In the genomic region with DNA sequence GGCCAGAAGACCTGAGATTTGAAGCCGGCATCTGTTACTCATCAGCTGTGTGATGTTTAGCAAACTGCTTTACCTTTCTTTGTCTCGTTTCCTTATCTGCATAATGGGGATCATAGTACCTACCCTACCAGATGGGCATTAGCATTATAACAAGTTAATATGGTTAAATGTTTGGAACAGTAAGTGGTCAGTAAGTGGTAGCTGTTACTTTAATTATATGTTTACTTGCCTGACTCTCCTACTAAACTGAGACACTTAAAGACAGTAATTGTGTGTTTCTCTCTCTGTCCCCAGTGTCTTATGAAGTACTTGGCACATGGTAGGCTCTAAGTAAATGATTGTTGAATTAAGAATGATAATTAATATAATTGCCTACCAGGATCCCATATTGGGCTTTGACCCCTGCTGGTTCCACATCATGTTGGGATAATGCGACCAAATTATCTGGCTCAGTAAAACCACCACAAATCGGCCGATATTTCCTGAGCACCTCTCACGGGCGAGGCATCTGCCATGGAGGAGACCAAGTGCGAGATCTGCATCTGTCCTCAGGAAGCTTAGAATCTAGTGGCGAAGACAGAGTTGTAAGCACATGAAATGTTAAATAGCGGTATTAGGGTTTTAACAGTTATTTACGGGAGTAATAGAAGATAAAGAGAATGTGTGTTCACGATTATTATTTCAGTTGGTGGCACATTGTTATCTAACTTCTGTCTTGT, we compare ENCODE assay signal across 30 cellular contexts. TPM values are rescaled to one million over a fixed set of nuclear protein-coding genes. Genes with fewer than 3 reads are reported as not detected.
DNase-seq lines count a peak whose midpoint lies in the region; ATAC-seq and TF ChIP-seq lines count a peak whose summit lies in the region.
"Had no signal": no experiment of that assay in that cellular context is flagged by ENCODE, and none has a peak within 500 bp of the region (broad histone marks: within the 10 kb centered on the region; RNA-seq: fewer than 3 reads in every experiment).

No MANE protein-coding gene starts in this region.

- no peak overlapping the region for H3K4me3 ChIP-seq in right atrium auricular region
- H3K4me3 ChIP-seq in WERI-Rb-1 (ENCODE audit: low read depth, low read length) = no peak overlapping the region
- H3K4me3 ChIP-seq: heart right ventricle, prostate gland, testis, uterus had no signal

- DNase-seq in cardiac septum (ENCODE audit: low spot score) (peak; percentile 33), right atrium auricular region (ENCODE audit: low spot score) (no peak), NCI-H2227 (lab: John Stamatoyannopoulos, UW; ENCODE audit: unreplicated experiment) (peak; percentile 70), WERI-Rb-1 (no peak), Ammon's horn (ENCODE audit: low spot score) (no peak), NAMALWA (ENCODE audit: low spot score) (no peak), sciatic nerve (ENCODE audit: low spot score) (no peak)
- DNase-seq: activated CD4-positive, alpha-beta memory T cell treated with anti-CD3 and anti-CD28 coated beads for 36 hours; activated CD8-positive, alpha-beta memory T cell treated with anti-CD3 and anti-CD28 coated beads, Interleukin-2, amount 50 U/mL, for 4 hours; AML-193; anterior cingulate cortex; CD4-positive, alpha-beta memory T cell; cortex of kidney; effector memory CD8-positive, alpha-beta T cell; foreskin fibroblast; GOT3; heart right ventricle; mammary epithelial cell; MV-4-11; NCI-H2107; NCI-H510A; stimulated activated naive CD8-positive, alpha-beta T cell treated with anti-CD3 and anti-CD28 coated beads, Interleukin-15, Interleukin-2, amounts not matched to agents 100 U/mL and 50 U/mL, for 24 hours; testis; uterus had no signal

- H3K36me3 ChIP-seq in right atrium auricular region (no peaks in the 10 kb centered on the region), WERI-Rb-1 (peaks cover 4% of the 10 kb centered on the region; the same call in 1 of the 2 replicates)
- H3K36me3 ChIP-seq: heart right ventricle, prostate gland, uterus had no signal

- H3K27ac ChIP-seq in right atrium auricular region = no peak overlapping the region
- 0 out of 2 replicates have a peak overlapping the region, but pooled peaks have one; percentile 8 for H3K27ac ChIP-seq in WERI-Rb-1
- H3K27ac ChIP-seq: heart right ventricle, prostate gland, RWPE1, testis, uterus had no signal

- ATAC-seq in GM21723 (IDR thresholded peaks at IDR 0.05; ENCODE audit: unreplicated experiment) (no peak), sciatic nerve (no peak)
- ATAC-seq: activated CD4-positive, CD25-positive, alpha-beta regulatory T cell treated with anti-CD3 and anti-CD28 coated beads, Interleukin-2, amount 50 U/mL, for 24 hours; activated T-helper 17 cell treated with anti-CD3 and anti-CD28 coated beads, Interleukin-2, amount 50 U/mL, for 72 hours; effector memory CD8-positive, alpha-beta T cell; esophagus mucosa; heart right ventricle; stimulated activated naive CD8-positive, alpha-beta T cell treated with anti-CD3 and anti-CD28 coated beads, Interleukin-15, Interleukin-2, amounts not matched to agents 100 U/mL and 50 U/mL, for 24 hours had no signal

- TF ChIP-seq CTCF in right atrium auricular region (IDR thresholded peaks at IDR 0.05) (no peak), WERI-Rb-1 (IDR thresholded peaks at IDR 0.05; ENCODE audit: low read depth, low read length) (no peak)

- H3K27me3 ChIP-seq in right atrium auricular region = no peaks in the 10 kb centered on the region
- no peaks in the 10 kb centered on the region for H3K27me3 ChIP-seq in WERI-Rb-1 (ENCODE audit: insufficient read depth, low read depth, severe bottlenecking)
- H3K27me3 ChIP-seq: heart right ventricle, testis, uterus had no signal

- no peaks in the 10 kb centered on the region for H3K4me1 ChIP-seq in right atrium auricular region
- H3K4me1 ChIP-seq: heart right ventricle, prostate gland, testis, uterus had no signal

- intact Hi-C loops in cardiac septum (cut with DNase I) = no loop called here
- intact Hi-C loops in sciatic nerve (cut with DNase I) = no loop called here

- H3K9me3 ChIP-seq in right atrium auricular region (no peaks in the 10 kb centered on the region), WERI-Rb-1 (ENCODE audit: severe bottlenecking) (no peaks in the 10 kb centered on the region)
- H3K9me3 ChIP-seq: heart right ventricle, prostate gland, testis, uterus had no signal

RNA-seq across cellular contexts. Expression of a gene that starts 31.4 kb away (rescaled TPM):
- 2.7 TPM for total RNA-seq in cardiac septum
- total RNA-seq in right atrium auricular region = 10 to 100 TPM in 1 of 2 donors, 1 to 10 TPM in 1; 4.5 to 12.7 TPM
- total RNA-seq in sciatic nerve = 11.0 TPM

RNA-seq across cellular contexts. Expression of a gene that starts 48.1 kb away (rescaled TPM):
- 31.1 TPM for total RNA-seq in cardiac septum
- total RNA-seq in right atrium auricular region = 10 to 100 TPM; 22.5 to 46.5 TPM
- total RNA-seq in sciatic nerve = 35.5 TPM

RNA-seq across cellular contexts. Expression of a gene that starts 48.3 kb away (rescaled TPM):
- total RNA-seq in cardiac septum = 76.4 TPM
- total RNA-seq in right atrium auricular region = 10 to 100 TPM; 37.0 to 41.0 TPM
- 40.4 TPM for total RNA-seq in sciatic nerve

RNA-seq across cellular contexts. Expression of a gene that starts 53.9 kb away (rescaled TPM):
- total RNA-seq in cardiac septum (11.0 TPM), right atrium auricular region (1 to 10 TPM; 6.5 to 9.0 TPM), sciatic nerve (20.9 TPM)

Comparison
In these comparisons a context has a peak if more than half of its experiments do, and no peak if none do; other contexts are left out.
1. DNase-seq: peak in cardiac septum (single experiment) and NCI-H2227 (single experiment); none in right atrium auricular region (single experiment), WERI-Rb-1 (single experiment), Ammon's horn (single experiment), NAMALWA (single experiment) and sciatic nerve (single experiment).